Comparison of ENCODE assay signal across 1 cellular context in the genomic region with DNA sequence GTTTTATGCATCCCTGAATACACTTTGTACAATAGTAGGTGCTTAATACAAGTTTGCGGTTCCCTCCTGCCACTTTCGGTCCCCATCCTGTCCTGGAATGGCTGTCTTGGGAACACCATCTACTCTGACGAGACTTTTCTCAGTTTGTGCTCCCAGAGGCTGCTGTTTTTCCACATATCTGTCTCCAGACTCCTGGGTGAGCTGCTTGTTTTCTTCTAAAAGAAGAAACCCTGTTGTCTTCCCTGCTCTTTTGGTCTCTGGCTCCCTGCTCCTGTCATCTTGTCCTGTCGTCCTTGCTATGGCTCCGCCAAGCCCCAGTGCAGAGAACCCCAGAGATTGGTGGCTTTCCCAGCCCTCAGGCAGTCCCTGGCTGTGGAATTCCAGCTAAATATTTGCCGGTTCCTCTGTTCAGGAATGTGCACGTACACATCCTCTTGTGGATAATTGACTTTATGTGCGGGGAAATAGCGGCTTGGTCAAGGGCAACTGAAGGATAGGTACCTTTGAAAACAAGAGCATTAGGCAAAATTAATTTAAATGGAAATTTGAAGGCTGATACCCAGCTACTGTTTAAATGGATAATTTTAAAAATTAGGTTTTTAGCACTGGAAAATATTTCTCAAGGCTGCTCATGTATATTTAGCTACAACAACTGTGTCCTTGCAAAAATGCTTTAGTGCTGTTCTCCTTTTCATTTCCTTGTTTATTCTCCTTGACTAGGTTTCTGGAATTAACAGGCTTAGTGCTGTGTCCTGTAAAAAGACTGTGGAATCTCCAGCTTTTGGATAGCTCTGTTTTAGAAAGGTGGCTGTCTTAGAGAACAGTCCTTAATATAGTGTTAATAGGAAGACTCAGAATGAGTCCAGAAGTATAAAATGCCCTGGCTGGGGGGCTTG.
TF ChIP-seq lines count a peak whose summit lies in the region.

No MANE protein-coding gene starts in this region.

TF ChIP-seq in HepG2, 621 proteins besides CTCF, POLR2A, EP300 and RAD21 (continued from another document and continues in another):
- TF ChIP-seq, protein P1, sequence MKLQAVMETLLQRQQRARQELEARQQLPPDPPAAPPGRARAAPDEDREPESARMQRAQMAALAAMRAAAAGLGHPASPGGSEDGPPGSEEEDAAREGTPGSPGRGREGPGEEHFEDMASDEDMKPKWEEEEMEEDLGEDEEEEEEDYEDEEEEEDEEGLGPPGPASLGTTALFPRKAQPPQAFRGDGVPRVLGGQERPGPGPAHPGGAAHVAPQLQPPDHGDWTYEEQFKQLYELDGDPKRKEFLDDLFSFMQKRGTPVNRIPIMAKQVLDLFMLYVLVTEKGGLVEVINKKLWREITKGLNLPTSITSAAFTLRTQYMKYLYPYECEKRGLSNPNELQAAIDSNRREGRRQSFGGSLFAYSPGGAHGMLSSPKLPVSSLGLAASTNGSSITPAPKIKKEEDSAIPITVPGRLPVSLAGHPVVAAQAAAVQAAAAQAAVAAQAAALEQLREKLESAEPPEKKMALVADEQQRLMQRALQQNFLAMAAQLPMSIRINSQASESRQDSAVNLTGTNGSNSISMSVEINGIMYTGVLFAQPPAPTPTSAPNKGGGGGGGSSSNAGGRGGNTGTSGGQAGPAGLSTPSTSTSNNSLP (IDR thresholded peaks at IDR 0.05; ENCODE audit: low read depth, low read length): peak; percentile 88
- TF ChIP-seq SOX5 (CRISPR knock-in tag; IDR thresholded peaks at IDR 0.05; ENCODE audit: borderline replicate concordance): peak; percentile 88; the same call in 1 of the 2 replicates
- TF ChIP-seq HHEX (CRISPR knock-in tag; IDR thresholded peaks at IDR 0.05): no peak
- 0 out of 2 replicates have a peak, but pooled peaks have one; percentile 46 for TF ChIP-seq MIER2 (CRISPR knock-in tag; IDR thresholded peaks at IDR 0.05)
- TF ChIP-seq, protein P2, sequence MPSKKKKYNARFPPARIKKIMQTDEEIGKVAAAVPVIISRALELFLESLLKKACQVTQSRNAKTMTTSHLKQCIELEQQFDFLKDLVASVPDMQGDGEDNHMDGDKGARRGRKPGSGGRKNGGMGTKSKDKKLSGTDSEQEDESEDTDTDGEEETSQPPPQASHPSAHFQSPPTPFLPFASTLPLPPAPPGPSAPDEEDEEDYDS (CRISPR knock-in tag; IDR thresholded peaks at IDR 0.05): peak; percentile 85
- TF ChIP-seq, protein P3, sequence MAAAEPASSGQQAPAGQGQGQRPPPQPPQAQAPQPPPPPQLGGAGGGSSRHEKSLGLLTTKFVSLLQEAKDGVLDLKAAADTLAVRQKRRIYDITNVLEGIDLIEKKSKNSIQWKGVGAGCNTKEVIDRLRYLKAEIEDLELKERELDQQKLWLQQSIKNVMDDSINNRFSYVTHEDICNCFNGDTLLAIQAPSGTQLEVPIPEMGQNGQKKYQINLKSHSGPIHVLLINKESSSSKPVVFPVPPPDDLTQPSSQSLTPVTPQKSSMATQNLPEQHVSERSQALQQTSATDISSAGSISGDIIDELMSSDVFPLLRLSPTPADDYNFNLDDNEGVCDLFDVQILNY (CRISPR knock-in tag; conservative IDR thresholded peaks at IDR 0.05): no peak
- peak; percentile 72; the same call in 1 of the 2 replicates for TF ChIP-seq MIER3 (CRISPR knock-in tag; IDR thresholded peaks at IDR 0.05; ENCODE audit: borderline replicate concordance)
- no peak for TF ChIP-seq ZNF589 (CRISPR knock-in tag; conservative IDR thresholded peaks at IDR 0.05)
- TF ChIP-seq KLF12 (CRISPR knock-in tag; IDR thresholded peaks at IDR 0.05; ENCODE audit: borderline replicate concordance): no peak
- TF ChIP-seq CCAR2 (optimal IDR thresholded peaks at IDR 0.05; ENCODE audit: low read depth, low read length): no peak
- TF ChIP-seq POGZ (CRISPR knock-in tag; IDR thresholded peaks at IDR 0.05): no peak
- no peak for TF ChIP-seq ZNF138 (CRISPR knock-in tag; IDR thresholded peaks at IDR 0.05; ENCODE audit: low read depth)
- TF ChIP-seq, protein P4, sequence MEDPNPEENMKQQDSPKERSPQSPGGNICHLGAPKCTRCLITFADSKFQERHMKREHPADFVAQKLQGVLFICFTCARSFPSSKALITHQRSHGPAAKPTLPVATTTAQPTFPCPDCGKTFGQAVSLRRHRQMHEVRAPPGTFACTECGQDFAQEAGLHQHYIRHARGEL (CRISPR knock-in tag; IDR thresholded peaks at IDR 0.05): no peak
- TF ChIP-seq ZBTB1 (CRISPR knock-in tag; IDR thresholded peaks at IDR 0.05; ENCODE audit: borderline replicate concordance): 0 out of 2 replicates have a peak, but pooled peaks have one; percentile 76
- TF ChIP-seq AGO2 (optimal IDR thresholded peaks at IDR 0.05; ENCODE audit: low read depth, low read length): no peak
- peak; percentile 77; the same call in 1 of the 2 replicates for TF ChIP-seq ZBTB20 (CRISPR knock-in tag; IDR thresholded peaks at IDR 0.05; ENCODE audit: borderline replicate concordance, low read depth)
- no peak for TF ChIP-seq MAFG (CRISPR knock-in tag; IDR thresholded peaks at IDR 0.05)
- TF ChIP-seq ZFP36L2 (CRISPR knock-in tag; IDR thresholded peaks at IDR 0.05): 0 out of 2 replicates have a peak, but pooled peaks have one; percentile 22
- TF ChIP-seq, protein P5, sequence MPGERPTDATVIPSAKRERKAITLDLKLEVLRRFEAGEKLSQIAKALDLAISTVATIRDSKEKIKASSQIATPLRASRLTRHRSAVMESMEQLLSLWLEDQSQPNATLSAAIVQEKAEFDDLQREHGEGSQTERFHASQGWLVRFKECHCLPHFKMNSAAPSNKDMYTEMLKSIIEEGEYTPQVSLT (CRISPR knock-in tag; IDR thresholded peaks at IDR 0.05; ENCODE audit: borderline replicate concordance, low read depth): no peak; the same call in 1 of the 2 replicates
- no peak for TF ChIP-seq HMGA1 (CRISPR knock-in tag; conservative IDR thresholded peaks at IDR 0.05)
- TF ChIP-seq NR2F1 (CRISPR knock-in tag; IDR thresholded peaks at IDR 0.05): peak in 1 of 2 experiments; percentile 10; a peak in 1 of 4 replicates
- TF ChIP-seq ZBTB3 (CRISPR knock-in tag; IDR thresholded peaks at IDR 0.05; ENCODE audit: borderline replicate concordance, low read depth): no peak; the same call in 1 of the 2 replicates
- TF ChIP-seq, protein P6, sequence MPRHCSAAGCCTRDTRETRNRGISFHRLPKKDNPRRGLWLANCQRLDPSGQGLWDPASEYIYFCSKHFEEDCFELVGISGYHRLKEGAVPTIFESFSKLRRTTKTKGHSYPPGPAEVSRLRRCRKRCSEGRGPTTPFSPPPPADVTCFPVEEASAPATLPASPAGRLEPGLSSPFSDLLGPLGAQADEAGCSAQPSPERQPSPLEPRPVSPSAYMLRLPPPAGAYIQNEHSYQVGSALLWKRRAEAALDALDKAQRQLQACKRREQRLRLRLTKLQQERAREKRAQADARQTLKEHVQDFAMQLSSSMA (CRISPR knock-in tag; IDR thresholded peaks at IDR 0.05): no peak
- peak; percentile 30; the same call in 1 of the 2 replicates for TF ChIP-seq ZNF7 (CRISPR knock-in tag; IDR thresholded peaks at IDR 0.05)
- TF ChIP-seq REPIN1 (CRISPR knock-in tag; IDR thresholded peaks at IDR 0.05; ENCODE audit: borderline replicate concordance, low read depth): no peak
- no peak for TF ChIP-seq EHMT2 (IDR thresholded peaks at IDR 0.05; ENCODE audit: borderline replicate concordance, low read depth, low read length)
- peak; percentile 70 for TF ChIP-seq ZNF441 (CRISPR knock-in tag; IDR thresholded peaks at IDR 0.05; ENCODE audit: borderline replicate concordance)
- TF ChIP-seq, protein P7, sequence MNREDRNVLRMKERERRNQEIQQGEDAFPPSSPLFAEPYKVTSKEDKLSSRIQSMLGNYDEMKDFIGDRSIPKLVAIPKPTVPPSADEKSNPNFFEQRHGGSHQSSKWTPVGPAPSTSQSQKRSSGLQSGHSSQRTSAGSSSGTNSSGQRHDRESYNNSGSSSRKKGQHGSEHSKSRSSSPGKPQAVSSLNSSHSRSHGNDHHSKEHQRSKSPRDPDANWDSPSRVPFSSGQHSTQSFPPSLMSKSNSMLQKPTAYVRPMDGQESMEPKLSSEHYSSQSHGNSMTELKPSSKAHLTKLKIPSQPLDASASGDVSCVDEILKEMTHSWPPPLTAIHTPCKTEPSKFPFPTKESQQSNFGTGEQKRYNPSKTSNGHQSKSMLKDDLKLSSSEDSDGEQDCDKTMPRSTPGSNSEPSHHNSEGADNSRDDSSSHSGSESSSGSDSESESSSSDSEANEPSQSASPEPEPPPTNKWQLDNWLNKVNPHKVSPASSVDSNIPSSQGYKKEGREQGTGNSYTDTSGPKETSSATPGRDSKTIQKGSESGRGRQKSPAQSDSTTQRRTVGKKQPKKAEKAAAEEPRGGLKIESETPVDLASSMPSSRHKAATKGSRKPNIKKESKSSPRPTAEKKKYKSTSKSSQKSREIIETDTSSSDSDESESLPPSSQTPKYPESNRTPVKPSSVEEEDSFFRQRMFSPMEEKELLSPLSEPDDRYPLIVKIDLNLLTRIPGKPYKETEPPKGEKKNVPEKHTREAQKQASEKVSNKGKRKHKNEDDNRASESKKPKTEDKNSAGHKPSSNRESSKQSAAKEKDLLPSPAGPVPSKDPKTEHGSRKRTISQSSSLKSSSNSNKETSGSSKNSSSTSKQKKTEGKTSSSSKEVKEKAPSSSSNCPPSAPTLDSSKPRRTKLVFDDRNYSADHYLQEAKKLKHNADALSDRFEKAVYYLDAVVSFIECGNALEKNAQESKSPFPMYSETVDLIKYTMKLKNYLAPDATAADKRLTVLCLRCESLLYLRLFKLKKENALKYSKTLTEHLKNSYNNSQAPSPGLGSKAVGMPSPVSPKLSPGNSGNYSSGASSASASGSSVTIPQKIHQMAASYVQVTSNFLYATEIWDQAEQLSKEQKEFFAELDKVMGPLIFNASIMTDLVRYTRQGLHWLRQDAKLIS (CRISPR knock-in tag; IDR thresholded peaks at IDR 0.05): peak; percentile 61; the same call in 1 of the 2 replicates
- TF ChIP-seq, protein P8, sequence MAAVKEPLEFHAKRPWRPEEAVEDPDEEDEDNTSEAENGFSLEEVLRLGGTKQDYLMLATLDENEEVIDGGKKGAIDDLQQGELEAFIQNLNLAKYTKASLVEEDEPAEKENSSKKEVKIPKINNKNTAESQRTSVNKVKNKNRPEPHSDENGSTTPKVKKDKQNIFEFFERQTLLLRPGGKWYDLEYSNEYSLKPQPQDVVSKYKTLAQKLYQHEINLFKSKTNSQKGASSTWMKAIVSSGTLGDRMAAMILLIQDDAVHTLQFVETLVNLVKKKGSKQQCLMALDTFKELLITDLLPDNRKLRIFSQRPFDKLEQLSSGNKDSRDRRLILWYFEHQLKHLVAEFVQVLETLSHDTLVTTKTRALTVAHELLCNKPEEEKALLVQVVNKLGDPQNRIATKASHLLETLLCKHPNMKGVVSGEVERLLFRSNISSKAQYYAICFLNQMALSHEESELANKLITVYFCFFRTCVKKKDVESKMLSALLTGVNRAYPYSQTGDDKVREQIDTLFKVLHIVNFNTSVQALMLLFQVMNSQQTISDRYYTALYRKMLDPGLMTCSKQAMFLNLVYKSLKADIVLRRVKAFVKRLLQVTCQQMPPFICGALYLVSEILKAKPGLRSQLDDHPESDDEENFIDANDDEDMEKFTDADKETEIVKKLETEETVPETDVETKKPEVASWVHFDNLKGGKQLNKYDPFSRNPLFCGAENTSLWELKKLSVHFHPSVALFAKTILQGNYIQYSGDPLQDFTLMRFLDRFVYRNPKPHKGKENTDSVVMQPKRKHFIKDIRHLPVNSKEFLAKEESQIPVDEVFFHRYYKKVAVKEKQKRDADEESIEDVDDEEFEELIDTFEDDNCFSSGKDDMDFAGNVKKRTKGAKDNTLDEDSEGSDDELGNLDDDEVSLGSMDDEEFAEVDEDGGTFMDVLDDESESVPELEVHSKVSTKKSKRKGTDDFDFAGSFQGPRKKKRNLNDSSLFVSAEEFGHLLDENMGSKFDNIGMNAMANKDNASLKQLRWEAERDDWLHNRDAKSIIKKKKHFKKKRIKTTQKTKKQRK (IDR thresholded peaks at IDR 0.05; ENCODE audit: low read length): no peak
- TF ChIP-seq HOXA7 (CRISPR knock-in tag; IDR thresholded peaks at IDR 0.05): no peak
- TF ChIP-seq ZNF121 (CRISPR knock-in tag; IDR thresholded peaks at IDR 0.05): peak; percentile 15; the same call in 1 of the 2 replicates
- TF ChIP-seq, protein P9, sequence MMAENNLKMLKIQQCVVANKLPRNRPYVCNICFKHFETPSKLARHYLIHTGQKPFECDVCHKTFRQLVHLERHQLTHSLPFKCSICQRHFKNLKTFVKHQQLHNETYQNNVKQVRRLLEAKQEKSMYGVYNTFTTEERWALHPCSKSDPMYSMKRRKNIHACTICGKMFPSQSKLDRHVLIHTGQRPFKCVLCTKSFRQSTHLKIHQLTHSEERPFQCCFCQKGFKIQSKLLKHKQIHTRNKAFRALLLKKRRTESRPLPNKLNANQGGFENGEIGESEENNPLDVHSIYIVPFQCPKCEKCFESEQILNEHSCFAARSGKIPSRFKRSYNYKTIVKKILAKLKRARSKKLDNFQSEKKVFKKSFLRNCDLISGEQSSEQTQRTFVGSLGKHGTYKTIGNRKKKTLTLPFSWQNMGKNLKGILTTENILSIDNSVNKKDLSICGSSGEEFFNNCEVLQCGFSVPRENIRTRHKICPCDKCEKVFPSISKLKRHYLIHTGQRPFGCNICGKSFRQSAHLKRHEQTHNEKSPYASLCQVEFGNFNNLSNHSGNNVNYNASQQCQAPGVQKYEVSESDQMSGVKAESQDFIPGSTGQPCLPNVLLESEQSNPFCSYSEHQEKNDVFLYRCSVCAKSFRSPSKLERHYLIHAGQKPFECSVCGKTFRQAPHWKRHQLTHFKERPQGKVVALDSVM (CRISPR knock-in tag; IDR thresholded peaks at IDR 0.05): no peak
- TF ChIP-seq SOX6 (IDR thresholded peaks at IDR 0.05): no peak
- TF ChIP-seq SOX6 (CRISPR knock-in tag; IDR thresholded peaks at IDR 0.05): no peak; the same call in 1 of the 2 replicates
- TF ChIP-seq, protein P10, sequence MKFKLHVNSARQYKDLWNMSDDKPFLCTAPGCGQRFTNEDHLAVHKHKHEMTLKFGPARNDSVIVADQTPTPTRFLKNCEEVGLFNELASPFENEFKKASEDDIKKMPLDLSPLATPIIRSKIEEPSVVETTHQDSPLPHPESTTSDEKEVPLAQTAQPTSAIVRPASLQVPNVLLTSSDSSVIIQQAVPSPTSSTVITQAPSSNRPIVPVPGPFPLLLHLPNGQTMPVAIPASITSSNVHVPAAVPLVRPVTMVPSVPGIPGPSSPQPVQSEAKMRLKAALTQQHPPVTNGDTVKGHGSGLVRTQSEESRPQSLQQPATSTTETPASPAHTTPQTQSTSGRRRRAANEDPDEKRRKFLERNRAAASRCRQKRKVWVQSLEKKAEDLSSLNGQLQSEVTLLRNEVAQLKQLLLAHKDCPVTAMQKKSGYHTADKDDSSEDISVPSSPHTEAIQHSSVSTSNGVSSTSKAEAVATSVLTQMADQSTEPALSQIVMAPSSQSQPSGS (CRISPR knock-in tag; IDR thresholded peaks at IDR 0.05): 0 out of 2 replicates have a peak, but pooled peaks have one; percentile 23
- TF ChIP-seq, protein P11, sequence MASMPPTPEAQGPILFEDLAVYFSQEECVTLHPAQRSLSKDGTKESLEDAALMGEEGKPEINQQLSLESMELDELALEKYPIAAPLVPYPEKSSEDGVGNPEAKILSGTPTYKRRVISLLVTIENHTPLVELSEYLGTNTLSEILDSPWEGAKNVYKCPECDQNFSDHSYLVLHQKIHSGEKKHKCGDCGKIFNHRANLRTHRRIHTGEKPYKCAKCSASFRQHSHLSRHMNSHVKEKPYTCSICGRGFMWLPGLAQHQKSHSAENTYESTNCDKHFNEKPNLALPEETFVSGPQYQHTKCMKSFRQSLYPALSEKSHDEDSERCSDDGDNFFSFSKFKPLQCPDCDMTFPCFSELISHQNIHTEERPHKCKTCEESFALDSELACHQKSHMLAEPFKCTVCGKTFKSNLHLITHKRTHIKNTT (CRISPR knock-in tag; IDR thresholded peaks at IDR 0.05): no peak
- peak; percentile 90 for TF ChIP-seq IRF2 (CRISPR knock-in tag; IDR thresholded peaks at IDR 0.05)
- no peak for TF ChIP-seq GLI4 (CRISPR knock-in tag; IDR thresholded peaks at IDR 0.05; ENCODE audit: borderline replicate concordance)
